In genomic region chr7:64651632-64652165, GRCh38 we compare ENCODE assay signal across 20 cellular contexts.
"Had no signal": no experiment of that assay in that cellular context is flagged by ENCODE, and none has a peak within 500 bp of the region (broad histone marks: within the 10 kb centered on the region; RNA-seq: fewer than 3 reads in every experiment).

No MANE protein-coding gene starts in this region.

- ATAC-seq: activated CD8-positive, alpha-beta T cell treated with anti-CD3 and anti-CD28 coated beads, Interleukin-2, amount 10 ng/mL, durations not matched to agents 7 days and 5 days; body of pancreas; natural killer cell; stimulated activated naive CD8-positive, alpha-beta T cell treated with anti-CD3 and anti-CD28 coated beads, Interleukin-15, Interleukin-2, amounts not matched to agents 100 U/mL and 50 U/mL, for 24 hours had no signal

- FAIRE-seq: keratinocyte, TTC549 had no signal

- H3K4me3 ChIP-seq: body of pancreas, dorsolateral prefrontal cortex, lung, prostate gland, right atrium auricular region, tibial nerve, vagina had no signal

- H3K9me3 ChIP-seq: body of pancreas, prostate gland, right atrium auricular region, tibial nerve, vagina had no signal

- DNase-seq: activated CD4-positive, alpha-beta T cell treated with anti-CD3 and anti-CD28 coated beads, Interleukin-2, amount 10 ng/mL, durations not matched to agents 7 days and 5 days; activated CD4-positive, CD25-positive, alpha-beta regulatory T cell; activated CD8-positive, alpha-beta T cell treated with anti-CD3 and anti-CD28 coated beads, Interleukin-2, amount 10 ng/mL, durations not matched to agents 7 days and 5 days; activated naive CD4-positive, alpha-beta T cell treated with anti-CD3 and anti-CD28 coated beads for 36 hours; activated T-cell treated with anti-CD3 and anti-CD28 coated beads, Interleukin-2, amount 50 U/mL, for 24 hours; body of pancreas; dorsolateral prefrontal cortex; foreskin melanocyte; glutamatergic neuron; natural killer cell; occipital lobe; stimulated activated CD4-positive, alpha-beta T cell treated with anti-CD3 and anti-CD28 coated beads, Interleukin-2, amount 100 ng/mL, for 24 hours; stimulated activated naive CD8-positive, alpha-beta T cell treated with anti-CD3 and anti-CD28 coated beads, Interleukin-15, Interleukin-2, amounts not matched to agents 100 U/mL and 50 U/mL, for 24 hours had no signal

- H3K4me1 ChIP-seq: body of pancreas, prostate gland, right atrium auricular region, tibial nerve, vagina had no signal

- H3K27me3 ChIP-seq: body of pancreas, dorsolateral prefrontal cortex, right atrium auricular region, tibial nerve, vagina had no signal

- H3K27ac ChIP-seq: body of pancreas, dorsolateral prefrontal cortex, prostate gland, right atrium auricular region, tibial nerve, vagina had no signal

- H3K36me3 ChIP-seq: prostate gland, right atrium auricular region, tibial nerve, vagina had no signal
